ENCODE assay signal across 27 cellular contexts in the genomic region with DNA sequence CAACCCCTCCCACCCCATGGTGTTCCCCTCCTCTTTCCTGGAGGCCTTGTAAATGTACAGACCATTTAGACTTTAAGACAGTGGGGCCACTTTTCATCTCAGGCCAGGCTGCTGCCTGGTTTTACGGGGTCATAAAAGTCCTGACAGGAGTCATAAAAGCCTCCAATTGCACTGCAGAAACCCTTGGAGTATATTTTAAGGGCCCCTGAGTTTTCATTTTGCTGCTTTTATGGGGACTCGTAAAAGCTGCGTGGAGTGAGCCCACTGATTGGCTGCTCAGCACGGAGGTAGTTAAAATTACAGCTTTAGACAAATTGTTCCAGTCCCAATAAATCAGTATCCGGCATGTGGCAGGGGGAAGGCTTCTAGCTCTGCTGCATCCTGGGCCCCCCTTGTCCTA.
DNase-seq lines count a peak whose midpoint lies in the region; ATAC-seq and TF ChIP-seq lines count a peak whose summit lies in the region.
"Had no signal": no experiment of that assay in that cellular context is flagged by ENCODE, and none has a peak within 500 bp of the region (broad histone marks: within the 10 kb centered on the region; RNA-seq: fewer than 3 reads in every experiment).

No MANE protein-coding gene starts in this region.

- peaks cover 15% of the 10 kb centered on the region for H3K9me3 Mint-ChIP-seq in activated naive CD8-positive, alpha-beta T cell treated with anti-CD3 and anti-CD28 coated beads, Interleukin-2, amount 50 U/mL, for 24 hours

- H2AFZ ChIP-seq in Loucy (ENCODE audit: low read length), result no peak overlapping the region

- H3K27me3 ChIP-seq in Loucy (ENCODE audit: insufficient read depth, low read length, poor library complexity, severe bottlenecking) (no peaks in the 10 kb centered on the region), colonic mucosa (no peaks in the 10 kb centered on the region), sigmoid colon (peaks cover 0 to 8% (median 5%) of the 10 kb centered on the region in 3 donors)
- H3K27me3 ChIP-seq: gastrocnemius medialis had no signal

- H3K9me2 ChIP-seq in Loucy (replicated peaks; ENCODE audit: low read depth, low read length), result no peaks in the 10 kb centered on the region

- WGBS in sigmoid colon, 2 donors, result 8 to 26% methylated on average over 5 of the region's 5 CpGs
- WGBS in lower leg skin, 2 donors, result 29 to 33% methylated on average over 5 of the region's 5 CpGs

- H3K4me1 ChIP-seq in Loucy (ENCODE audit: insufficient read depth, low read length, poor library complexity, severe bottlenecking), result peaks cover 27% of the 10 kb centered on the region
- no peaks in the 10 kb centered on the region for H3K4me1 ChIP-seq in colonic mucosa
- H3K4me1 ChIP-seq in sigmoid colon, result peaks cover 5 to 21% (median 19%) of the 10 kb centered on the region in 4 donors
- H3K4me1 ChIP-seq: gastrocnemius medialis had no signal

- TF ChIP-seq CTCF in Loucy (conservative IDR thresholded peaks at IDR 0.05; ENCODE audit: low read length) (no peak), colonic mucosa (IDR thresholded peaks at IDR 0.05) (no peak), sigmoid colon (IDR thresholded peaks at IDR 0.05) (no peak), lower leg skin (IDR thresholded peaks at IDR 0.05) (no peak)

- H3K27ac Mint-ChIP-seq in activated naive CD8-positive, alpha-beta T cell treated with anti-CD3 and anti-CD28 coated beads, Interleukin-2, amount 50 U/mL, for 24 hours, result no peak overlapping the region
- H3K27ac Mint-ChIP-seq: activated CD4-positive, alpha-beta memory T cell treated with anti-CD3 and anti-CD28 coated beads, Interleukin-2, amount 10 ng/mL, durations not matched to agents 7 days and 5 days; activated naive CD8-positive, alpha-beta T cell treated with anti-CD3 and anti-CD28 coated beads for 36 hours; activated T-helper 2 cell treated with anti-CD3 and anti-CD28 coated beads, Interferon-gamma antibody, Interleukin-2, Interleukin-4, amounts not matched to agents 10 μg/mL and 5 μg/mL and 100 μg/mL, durations not matched to agents 14 hours and 24 hours and 36 hours; H9; memory B cell; stimulated activated memory B cell treated with anti-CD40 and anti-IgM and Interleukin-4, amounts not matched to agents 10 μg/mL and 1 μg/mL and 100 μg/mL, for 72 hours had no signal

- no peaks in the 10 kb centered on the region for H3K4me1 Mint-ChIP-seq in activated naive CD8-positive, alpha-beta T cell treated with anti-CD3 and anti-CD28 coated beads, Interleukin-2, amount 50 U/mL, for 24 hours
- H3K4me1 Mint-ChIP-seq: activated CD4-positive, alpha-beta memory T cell treated with anti-CD3 and anti-CD28 coated beads, Interleukin-2, amount 10 ng/mL, durations not matched to agents 7 days and 5 days; activated naive CD8-positive, alpha-beta T cell treated with anti-CD3 and anti-CD28 coated beads for 36 hours; H9; memory B cell; stimulated activated memory B cell treated with anti-CD40 and anti-IgM and Interleukin-4, amounts not matched to agents 10 μg/mL and 1 μg/mL and 100 μg/mL, for 72 hours had no signal

- H3K27ac ChIP-seq in colonic mucosa (no peak overlapping the region), sigmoid colon (peak overlapping the region in 1 of 4 donors; percentile 20)
- H3K27ac ChIP-seq: gastrocnemius medialis, RWPE1, SK-N-MC had no signal

- H3K9ac ChIP-seq in Loucy (ENCODE audit: low read depth, low read length, poor library complexity, severe bottlenecking) (no peak overlapping the region), colonic mucosa (ENCODE audit: low read depth in 2 of 2, low read length in 2 of 2) (no peak overlapping the region)

- H3K4me3 Mint-ChIP-seq in activated naive CD8-positive, alpha-beta T cell treated with anti-CD3 and anti-CD28 coated beads, Interleukin-2, amount 50 U/mL, for 24 hours, result no peak overlapping the region
- H3K4me3 Mint-ChIP-seq: activated CD4-positive, alpha-beta memory T cell treated with anti-CD3 and anti-CD28 coated beads, Interleukin-2, amount 10 ng/mL, durations not matched to agents 7 days and 5 days; activated naive CD8-positive, alpha-beta T cell treated with anti-CD3 and anti-CD28 coated beads for 36 hours; H9; memory B cell; stimulated activated memory B cell treated with anti-CD40 and anti-IgM and Interleukin-4, amounts not matched to agents 10 μg/mL and 1 μg/mL and 100 μg/mL, for 72 hours had no signal

- H3K4me3 ChIP-seq in Loucy (ENCODE audit: low read length, poor library complexity, severe bottlenecking) (peak overlapping the region; percentile 41), colonic mucosa (no peak overlapping the region), sigmoid colon (no peak overlapping the region), lower leg skin (ENCODE audit: low read depth, poor library complexity, severe bottlenecking) (no peak overlapping the region)
- H3K4me3 ChIP-seq: gastrocnemius medialis, SK-N-MC had no signal

- H3K36me3 ChIP-seq in Loucy (ENCODE audit: insufficient read depth, low read length) (no peaks in the 10 kb centered on the region; the same call in 1 of the 2 replicates), colonic mucosa (no peaks in the 10 kb centered on the region), sigmoid colon (no peaks in the 10 kb centered on the region)
- H3K36me3 ChIP-seq: gastrocnemius medialis had no signal

- peak overlapping the region; percentile 55 for H3K4me2 ChIP-seq in Loucy (ENCODE audit: low read depth, low read length, poor library complexity, severe bottlenecking)

- intact Hi-C loops in colonic mucosa (cut with DNase I) (no loop called here), sigmoid colon (cut with DNase I) (no loop called here), lower leg skin (cut with DNase I; ENCODE audit: low total_unique reads) (no loop called here)

- H3K27me3 Mint-ChIP-seq in activated naive CD8-positive, alpha-beta T cell treated with anti-CD3 and anti-CD28 coated beads, Interleukin-2, amount 50 U/mL, for 24 hours, result no peaks in the 10 kb centered on the region
- H3K27me3 Mint-ChIP-seq: activated CD4-positive, alpha-beta memory T cell treated with anti-CD3 and anti-CD28 coated beads, Interleukin-2, amount 10 ng/mL, durations not matched to agents 7 days and 5 days; activated naive CD8-positive, alpha-beta T cell treated with anti-CD3 and anti-CD28 coated beads for 36 hours; memory B cell; stimulated activated memory B cell treated with anti-CD40 and anti-IgM and Interleukin-4, amounts not matched to agents 10 μg/mL and 1 μg/mL and 100 μg/mL, for 72 hours had no signal

- no peaks in the 10 kb centered on the region for H3K79me2 ChIP-seq in Loucy (ENCODE audit: insufficient read depth, low read length)

- no peaks in the 10 kb centered on the region for H4K20me1 ChIP-seq in Loucy (ENCODE audit: insufficient read depth, low read length, poor library complexity, severe bottlenecking)

- H3K36me3 Mint-ChIP-seq in activated naive CD8-positive, alpha-beta T cell treated with anti-CD3 and anti-CD28 coated beads, Interleukin-2, amount 50 U/mL, for 24 hours (ENCODE audit: low read depth), result no peaks in the 10 kb centered on the region
- H3K36me3 Mint-ChIP-seq: activated naive CD8-positive, alpha-beta T cell treated with anti-CD3 and anti-CD28 coated beads for 36 hours; memory B cell; stimulated activated memory B cell treated with anti-CD40 and anti-IgM and Interleukin-4, amounts not matched to agents 10 μg/mL and 1 μg/mL and 100 μg/mL, for 72 hours had no signal

- TF ChIP-seq POLR2A in sigmoid colon (IDR thresholded peaks at IDR 0.05) (no peak), erythroblast (IDR thresholded peaks at IDR 0.05; ENCODE audit: low read length) (no peak), lower leg skin (IDR thresholded peaks at IDR 0.05) (no peak)

- no peaks in the 10 kb centered on the region for H3F3A ChIP-seq in Loucy (ENCODE audit: low read depth)

- no peak for ATAC-seq in activated naive CD8-positive, alpha-beta T cell treated with anti-CD3 and anti-CD28 coated beads, Interleukin-2, amount 50 U/mL, for 24 hours
- ATAC-seq: gastrocnemius medialis; left cardiac atrium; right cardiac atrium; stimulated activated memory B cell treated with anti-CD40 and anti-IgM and Interleukin-4, amounts not matched to agents 10 μg/mL and 1 μg/mL and 100 μg/mL, for 72 hours had no signal

- peak in 1 of 4 donors; percentile 16 for TF ChIP-seq EP300 in sigmoid colon (IDR thresholded peaks at IDR 0.05)

- DNase-seq in DMS79 treated with DMSO at 0.1 percent for 48 hours (lab: John Stamatoyannopoulos, UW) (peak; percentile 84), colonic mucosa (peak; percentile 27), sigmoid colon (peak; percentile 68), erythroblast (lab: John Stamatoyannopoulos, UW) (no peak), SIG-M5 treated with dmso at 0.1 percent for 504 hours (lab: John Stamatoyannopoulos, UW; ENCODE audit: unreplicated experiment) (no peak), lower leg skin (ENCODE audit: low spot score in 2 of 2) (no peak)
- no peak for DNase-seq in activated naive CD8-positive, alpha-beta T cell treated with anti-CD3 and anti-CD28 coated beads, Interleukin-2, amount 50 U/mL, for 24 hours
- DNase-seq: activated CD4-positive, alpha-beta memory T cell treated with anti-CD3 and anti-CD28 coated beads, Interleukin-2, amount 10 ng/mL, durations not matched to agents 7 days and 5 days; activated CD4-positive, CD25-positive, alpha-beta regulatory T cell treated with anti-CD3 and anti-CD28 coated beads, Interleukin-2, amount 50 U/mL, for 72 hours; activated naive CD8-positive, alpha-beta T cell treated with anti-CD3 and anti-CD28 coated beads for 36 hours; Calu3; caudate nucleus; gastrocnemius medialis; H9; KBM-7; left cardiac atrium; NCI-H1694; NCI-H82; posterior cingulate gyrus; right cardiac atrium; stimulated activated CD4-positive, alpha-beta T cell treated with anti-CD3 and anti-CD28 coated beads, Interleukin-4, amount 100 ng/mL, for 4 hours had no signal

- H3K9me3 ChIP-seq in Loucy (ENCODE audit: insufficient read depth, low read depth, low read length) (peaks cover 13% of the 10 kb centered on the region; the same call in 1 of the 2 replicates), colonic mucosa (no peaks in the 10 kb centered on the region), sigmoid colon (peaks cover 2 to 11% (median 6%) of the 10 kb centered on the region in 4 donors)
- H3K9me3 ChIP-seq: gastrocnemius medialis had no signal

Comparison
In these comparisons a context has a peak if more than half of its experiments do, and no peak if none do; other contexts are left out.
1. DNase-seq: peak in DMS79 treated with DMSO at 0.1 percent for 48 hours (single experiment), colonic mucosa (single experiment) and sigmoid colon (single experiment); none in activated naive CD8-positive, alpha-beta T cell treated with anti-CD3 and anti-CD28 coated beads, Interleukin-2, amount 50 U/mL, for 24 hours (single experiment), erythroblast (0 of 2), SIG-M5 treated with dmso at 0.1 percent for 504 hours (single experiment) and lower leg skin (0 of 2).